ENCODE assay signal across 27 cellular contexts in the genomic region with DNA sequence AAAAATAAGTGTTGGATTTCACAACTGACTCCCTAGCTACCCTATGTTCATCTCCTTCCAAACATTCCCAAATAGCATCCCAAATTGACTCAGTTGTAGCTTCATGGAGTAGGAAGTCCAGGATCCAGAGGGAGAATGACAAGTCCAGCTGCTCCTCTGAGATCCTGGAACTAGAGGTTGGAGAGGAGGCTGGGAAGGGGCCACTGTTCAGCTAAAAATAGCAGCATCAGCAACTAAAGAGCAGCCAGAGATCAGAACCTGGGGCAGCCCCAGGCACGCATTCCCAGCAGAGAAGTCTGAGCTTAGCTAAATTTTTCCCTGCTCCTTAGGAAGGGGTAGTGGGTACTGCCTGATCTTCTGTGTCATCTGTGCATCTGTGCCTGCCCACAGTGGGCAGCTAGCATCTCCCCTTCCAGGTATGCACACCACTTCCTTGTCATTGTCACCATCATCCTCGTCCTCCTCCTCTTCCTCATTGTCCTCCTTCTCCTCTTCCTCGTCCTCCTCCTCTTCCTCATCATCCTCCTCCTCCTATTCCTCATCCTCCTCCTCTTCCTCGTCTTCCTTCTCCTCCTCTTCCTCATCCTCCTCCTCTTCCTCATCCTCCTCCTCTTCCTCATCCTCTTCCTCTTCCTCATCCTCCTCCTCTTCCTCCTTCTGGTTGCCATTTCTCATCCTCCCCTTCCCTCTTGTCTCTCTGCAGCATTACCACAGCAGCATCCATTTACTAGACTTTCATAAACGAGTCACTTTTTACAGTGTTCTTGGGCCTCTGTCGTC.
"Had no signal": no experiment of that assay in that cellular context is flagged by ENCODE, and none has a peak within 500 bp of the region (broad histone marks: within the 10 kb centered on the region; RNA-seq: fewer than 3 reads in every experiment).

No MANE protein-coding gene starts in this region.

- ATAC-seq: activated T-helper 17 cell treated with anti-CD3 and anti-CD28 coated beads, Interleukin-2, amount 50 U/mL, for 72 hours; K562; T-helper 17 cell had no signal

- H3K9me3 ChIP-seq: Peyer's patch had no signal

- H3K27me3 ChIP-seq: Peyer's patch had no signal

- H3K4me3 Mint-ChIP-seq: activated B cell treated with CpG ODN at 0.5 μM for 24 hours; activated CD4-positive, alpha-beta memory T cell treated with anti-CD3 and anti-CD28 coated beads, Interleukin-2, amount 10 ng/mL, durations not matched to agents 7 days and 5 days; activated CD4-positive, alpha-beta T cell treated with anti-CD3 and anti-CD28 coated beads, Interleukin-2, amount 10 ng/mL, durations not matched to agents 7 days and 5 days; activated naive CD4-positive, alpha-beta T cell treated with anti-CD3 and anti-CD28 coated beads for 36 hours; activated naive CD8-positive, alpha-beta T cell; activated T-helper 17 cell treated with anti-CD3 and anti-CD28 coated beads, Interleukin-2, amount 50 U/mL, for 72 hours; T-helper 17 cell had no signal

- DNase-seq: activated B cell treated with CpG ODN at 0.5 μM for 24 hours; activated CD4-positive, alpha-beta memory T cell treated with anti-CD3 and anti-CD28 coated beads, Interleukin-2, amount 10 ng/mL, durations not matched to agents 7 days and 5 days; activated CD4-positive, alpha-beta T cell treated with anti-CD3 and anti-CD28 coated beads, Interleukin-2, amount 10 ng/mL, durations not matched to agents 7 days and 5 days; activated gamma-delta T cell; activated naive CD4-positive, alpha-beta T cell treated with anti-CD3 and anti-CD28 coated beads for 36 hours; activated T-cell treated with anti-CD3 and anti-CD28 coated beads for 4 hours; activated T-cell treated with anti-CD3 and anti-CD28 coated beads, Interleukin-2, amount 50 U/mL, for 48 hours; amygdala; caudate nucleus; Karpas-422; MM.1S; NCI-H1105; NCI-H1436; NCI-H1694 treated with DMSO at 0.1 percent for 48 hours; NCI-H2029 treated with DMSO at 0.1 percent for 48 hours; NCI-H345; NCI-H510A treated with DMSO at 0.1 percent for 48 hours; NCI-H69; NK-92 treated with Interleukin-12 subunit alpha and Interleukin-12 subunit beta, amount 100 ng/mL, for 24 hours; Peyer's patch; SHP77 treated with DMSO at 0.1 percent for 48 hours; T-helper 17 cell; T-helper 9 cell had no signal

- H3K36me3 ChIP-seq: Peyer's patch had no signal

- H3K36me3 Mint-ChIP-seq: activated naive CD8-positive, alpha-beta T cell had no signal

- H3K4me1 ChIP-seq: Peyer's patch had no signal

- H3K4me1 Mint-ChIP-seq: activated B cell treated with CpG ODN at 0.5 μM for 24 hours; activated CD4-positive, alpha-beta memory T cell treated with anti-CD3 and anti-CD28 coated beads, Interleukin-2, amount 10 ng/mL, durations not matched to agents 7 days and 5 days; activated CD4-positive, alpha-beta T cell treated with anti-CD3 and anti-CD28 coated beads, Interleukin-2, amount 10 ng/mL, durations not matched to agents 7 days and 5 days; activated T-helper 17 cell treated with anti-CD3 and anti-CD28 coated beads, Interleukin-2, amount 50 U/mL, for 72 hours; T-helper 17 cell had no signal

- H3K4me3 ChIP-seq: K562, Peyer's patch had no signal

- H3K27ac ChIP-seq: Peyer's patch, RWPE1 had no signal

- FAIRE-seq: K562 had no signal

- H3K9me3 Mint-ChIP-seq: activated B cell treated with CpG ODN at 0.5 μM for 24 hours; activated CD4-positive, alpha-beta memory T cell treated with anti-CD3 and anti-CD28 coated beads, Interleukin-2, amount 10 ng/mL, durations not matched to agents 7 days and 5 days; activated CD4-positive, alpha-beta T cell treated with anti-CD3 and anti-CD28 coated beads, Interleukin-2, amount 10 ng/mL, durations not matched to agents 7 days and 5 days; activated naive CD4-positive, alpha-beta T cell treated with anti-CD3 and anti-CD28 coated beads for 36 hours; activated T-helper 17 cell treated with anti-CD3 and anti-CD28 coated beads, Interleukin-2, amount 50 U/mL, for 72 hours had no signal

- H3K27ac Mint-ChIP-seq: activated B cell treated with CpG ODN at 0.5 μM for 24 hours; activated CD4-positive, alpha-beta memory T cell treated with anti-CD3 and anti-CD28 coated beads, Interleukin-2, amount 10 ng/mL, durations not matched to agents 7 days and 5 days; activated CD4-positive, alpha-beta T cell treated with anti-CD3 and anti-CD28 coated beads, Interleukin-2, amount 10 ng/mL, durations not matched to agents 7 days and 5 days; activated naive CD4-positive, alpha-beta T cell treated with anti-CD3 and anti-CD28 coated beads for 36 hours; activated naive CD8-positive, alpha-beta T cell; activated T-helper 17 cell treated with anti-CD3 and anti-CD28 coated beads, Interleukin-2, amount 50 U/mL, for 72 hours; T-helper 17 cell had no signal
